In the genomic region with DNA sequence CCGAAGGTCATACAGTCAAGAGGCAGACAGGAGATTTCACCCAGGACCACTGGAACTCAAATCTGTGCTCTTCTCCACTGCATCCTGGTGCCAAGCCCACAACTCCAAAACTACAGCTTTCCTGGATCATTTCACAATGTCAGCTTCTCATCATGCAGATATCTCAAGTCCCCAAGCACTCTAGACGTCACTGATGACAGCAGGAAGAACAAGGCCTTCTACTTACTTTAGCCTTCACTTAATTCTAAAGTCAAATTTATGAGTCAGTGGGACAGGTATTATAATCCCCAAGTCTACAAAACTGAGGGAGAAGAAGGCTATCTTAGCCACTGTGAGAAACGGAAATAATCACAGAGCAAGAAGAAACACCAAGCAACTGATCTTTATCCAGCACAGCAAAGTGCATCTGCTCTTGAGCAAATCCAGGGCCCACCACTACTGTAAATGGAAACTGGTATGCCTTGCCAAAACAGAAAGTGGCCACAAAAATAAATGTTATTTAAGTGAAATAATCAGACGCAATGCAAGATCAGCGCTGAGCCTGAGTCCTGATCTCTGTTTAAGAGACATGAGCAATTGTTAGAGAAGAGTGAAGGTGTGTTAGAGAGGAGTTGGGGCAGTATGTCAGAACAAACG, we compare ENCODE assay signal across 8 cellular contexts. TPM values are rescaled to one million over a fixed set of nuclear protein-coding genes. Genes with fewer than 3 reads are reported as not detected.
DNase-seq lines count a peak whose midpoint lies in the region; ATAC-seq and TF ChIP-seq lines count a peak whose summit lies in the region.

No MANE protein-coding gene starts in this region.

- H3K36me3 ChIP-seq in GM06990 (ENCODE audit: control insufficient read depth, insufficient read depth, low read length) (no peaks in the 10 kb centered on the region; the same call in 1 of the 2 replicates), OCI-LY1 (ENCODE audit: insufficient read depth, low read length) (peaks cover 20% of the 10 kb centered on the region; the same call in 1 of the 2 replicates), endodermal cell (ENCODE audit: control insufficient read depth, insufficient read depth, low read length) (peaks cover 19% of the 10 kb centered on the region), trophoblast cell (ENCODE audit: control insufficient read depth in 1 of 2, insufficient read depth in 2 of 2, low read length in 2 of 2) (peaks cover 0 to 4% of the 10 kb centered on the region in 2 experiments)

- H3K27ac ChIP-seq in OCI-LY1 (ENCODE audit: low read depth, low read length, poor library complexity, severe bottlenecking) (no peak overlapping the region), endodermal cell (ENCODE audit: low read depth, low read length) (no peak overlapping the region), trophoblast cell (ENCODE audit: low read depth, low read length) (no peak overlapping the region)

- no peaks in the 10 kb centered on the region for H3K9me3 Mint-ChIP-seq in endodermal cell

- H3K4me2 ChIP-seq in OCI-LY1 (ENCODE audit: low read length) (peak overlapping the region; percentile 91), trophoblast cell (ENCODE audit: low read length) (peak overlapping the region; percentile 78)

- H4K91ac ChIP-seq in trophoblast cell (ENCODE audit: low read depth, low read length): no peak overlapping the region

- DNase-seq in GM06990 (ENCODE audit: extremely low read depth, insufficient read length) (no peak), endodermal cell (no peak), trophoblast cell (no peak), HuH-7 (ENCODE audit: low spot score) (no peak), DMS 273 (lab: John Stamatoyannopoulos, UW; ENCODE audit: unreplicated experiment) (no peak), putamen (ENCODE audit: low spot score) (no peak)

- H3K4me1 ChIP-seq in OCI-LY1 (ENCODE audit: insufficient read depth, low read length, severe bottlenecking) (peaks cover 45% of the 10 kb centered on the region), endodermal cell (ENCODE audit: control insufficient read depth, insufficient read depth, low read length) (no peaks in the 10 kb centered on the region), trophoblast cell (ENCODE audit: control insufficient read depth in 1 of 2, insufficient read depth in 2 of 2, low read length in 2 of 2) (peaks cover 0 to 10% of the 10 kb centered on the region in 2 experiments)

- H3K79me2 ChIP-seq in OCI-LY1 (ENCODE audit: insufficient read depth, low read length) (peaks cover 36% of the 10 kb centered on the region), trophoblast cell (ENCODE audit: control insufficient read depth, insufficient read depth, low read length, poor library complexity) (peaks cover 3% of the 10 kb centered on the region)

- peak overlapping the region; percentile 53 for H3K4ac ChIP-seq in trophoblast cell (ENCODE audit: low read depth, low read length)

- peaks cover 35% of the 10 kb centered on the region for H3K4me1 Mint-ChIP-seq in endodermal cell

- no peaks in the 10 kb centered on the region for H4K20me1 ChIP-seq in OCI-LY1 (ENCODE audit: insufficient read depth, low read length)

- peak overlapping the region; percentile 72 for H3K9ac ChIP-seq in OCI-LY1 (ENCODE audit: low read length)
- H3K9ac ChIP-seq in endodermal cell (ENCODE audit: extremely low read depth, low read length, poor library complexity, severe bottlenecking): peak overlapping the region; percentile 61
- H3K9ac ChIP-seq in trophoblast cell (ENCODE audit: low read length): no peak overlapping the region

- H3K9me2 ChIP-seq in OCI-LY1 (ENCODE audit: low read depth, low read length): no peaks in the 10 kb centered on the region

- no peak overlapping the region for H2BK12ac ChIP-seq in trophoblast cell (ENCODE audit: low read length)

- peaks cover 6% of the 10 kb centered on the region for H3K79me1 ChIP-seq in trophoblast cell (ENCODE audit: low read length)

- H3K4me3 ChIP-seq in GM06990 (replicated peaks; ENCODE audit: low read depth, low read length) (peak overlapping the region; percentile 72), OCI-LY1 (ENCODE audit: low read depth, low read length, poor library complexity, severe bottlenecking) (peak overlapping the region; percentile 80), endodermal cell (ENCODE audit: low read length) (peak overlapping the region; percentile 92), trophoblast cell (ENCODE audit: low read depth, low read length) (no peak overlapping the region)

- peaks cover 18% of the 10 kb centered on the region for H3K27me3 Mint-ChIP-seq in endodermal cell (ENCODE audit: insufficient read depth)

- no peak for ATAC-seq in HG03457 (IDR thresholded peaks at IDR 0.05; ENCODE audit: unreplicated experiment)

- H3K23ac ChIP-seq in trophoblast cell (ENCODE audit: low read length): no peak overlapping the region

- H3K27me3 ChIP-seq in GM06990 (replicated peaks; ENCODE audit: control insufficient read depth, insufficient read depth, low read length) (no peaks in the 10 kb centered on the region), OCI-LY1 (ENCODE audit: insufficient read depth, low read length) (no peaks in the 10 kb centered on the region), endodermal cell (ENCODE audit: control insufficient read depth, insufficient read depth, low read length, poor library complexity, severe bottlenecking) (peaks cover 19% of the 10 kb centered on the region), trophoblast cell (ENCODE audit: insufficient read depth, low read length) (no peaks in the 10 kb centered on the region)

- H2AFZ ChIP-seq in OCI-LY1 (ENCODE audit: low read length) (no peak overlapping the region), trophoblast cell (ENCODE audit: insufficient read depth, low read length, poor library complexity) (no peak overlapping the region)

- WGBS in endodermal cell (ENCODE audit: insufficient coverage in 1 of 2, insufficient read length in 1 of 2), 2 experiments: 47 to 49% methylated on average over 5 to 6 of the region's 6 CpGs
- WGBS in trophoblast cell (ENCODE audit: extremely low coverage, insufficient coverage, insufficient read length): no CpG with 5 or more reads among the region's 6 CpGs

- no peak overlapping the region for H3K18ac ChIP-seq in trophoblast cell (ENCODE audit: low read length)

- peak overlapping the region; percentile 96 for H3K27ac Mint-ChIP-seq in endodermal cell

- no peak overlapping the region for H2AK5ac ChIP-seq in trophoblast cell (ENCODE audit: low read length)

- no peak overlapping the region for H2BK120ac ChIP-seq in trophoblast cell (ENCODE audit: insufficient read depth, low read length, poor library complexity)

- no peak overlapping the region for H4K8ac ChIP-seq in trophoblast cell (ENCODE audit: low read depth, low read length)

- no peaks in the 10 kb centered on the region for H3F3A ChIP-seq in OCI-LY1 (ENCODE audit: insufficient read depth, low read length)

- H3K9me3 ChIP-seq in OCI-LY1 (ENCODE audit: low read length) (no peaks in the 10 kb centered on the region), endodermal cell (ENCODE audit: control insufficient read depth, low read length) (no peaks in the 10 kb centered on the region), trophoblast cell (ENCODE audit: insufficient read depth, low read depth, low read length) (no peaks in the 10 kb centered on the region)

- peak overlapping the region; percentile 92 for H3K4me3 Mint-ChIP-seq in endodermal cell

- no peak for TF ChIP-seq CTCF in GM06990 (IDR thresholded peaks at IDR 0.05; ENCODE audit: insufficient read depth, low read length, poor library complexity, severe bottlenecking)
- no peak for TF ChIP-seq CTCF in OCI-LY1 (IDR thresholded peaks at IDR 0.05; ENCODE audit: low read length)
- no peak for TF ChIP-seq CTCF in endodermal cell (conservative IDR thresholded peaks at IDR 0.05)

- H2BK5ac ChIP-seq in trophoblast cell (ENCODE audit: low read depth, low read length, poor library complexity): no peak overlapping the region

- peaks cover 8% of the 10 kb centered on the region for H3K36me3 Mint-ChIP-seq in endodermal cell (ENCODE audit: low read depth)

- no peak overlapping the region for H4K12ac ChIP-seq in trophoblast cell (ENCODE audit: low read depth, low read length)

- H3K14ac ChIP-seq in trophoblast cell (ENCODE audit: low read length): no peak overlapping the region

RNA-seq across cellular contexts. Expression of gene RAD18, which starts 0.9 kb away (rescaled TPM):
- 10 to 100 TPM; 18.2 to 20.8 TPM for total RNA-seq in endodermal cell
- polyA plus RNA-seq in endodermal cell (2013, experiment 1 of 2): 19.1 TPM
- 17.8 TPM for polyA plus RNA-seq in endodermal cell (2013, experiment 2 of 2)
- polyA plus RNA-seq in trophoblast cell (2013): 12.2 and 12.7 TPM in 2 replicates
